ENCODE assay signal across 1 cellular context in the genomic region with DNA sequence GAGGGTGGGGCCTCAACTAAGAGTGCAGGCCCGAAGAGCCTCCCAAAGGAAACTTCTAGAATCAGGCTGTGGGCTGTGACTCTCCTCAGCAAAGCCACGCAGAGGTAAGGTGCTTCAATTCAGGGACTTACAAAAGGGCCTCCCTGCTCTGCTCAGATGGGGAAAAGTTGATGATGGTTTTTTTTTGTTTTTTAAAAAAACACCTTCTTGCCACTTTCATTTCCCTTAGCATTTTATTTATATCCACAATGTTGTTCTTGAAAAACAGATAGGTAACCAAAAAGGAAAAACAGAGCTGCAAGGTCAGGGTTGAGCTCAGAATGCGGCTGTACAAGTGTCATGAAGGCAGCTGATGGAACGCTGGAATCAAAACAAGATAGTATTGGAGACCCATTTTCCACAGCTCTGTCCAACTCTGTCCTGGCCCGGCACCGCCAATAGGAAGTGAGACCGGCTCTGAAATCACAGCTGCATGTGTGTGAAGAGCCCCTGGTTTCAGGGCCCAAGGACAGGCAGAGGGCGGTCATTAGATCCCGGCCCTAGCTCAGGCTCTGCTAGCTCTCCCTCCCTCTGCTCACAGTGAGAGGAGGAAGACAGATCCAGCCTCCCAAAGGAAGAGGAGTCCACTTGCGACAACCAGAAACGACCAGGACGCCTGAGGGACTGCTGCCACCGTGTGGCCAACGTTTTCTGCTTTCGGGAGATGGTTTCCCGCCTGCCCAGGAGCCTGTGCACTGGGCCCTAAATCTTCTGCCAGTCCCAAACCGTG.
A peak's percentile ranks its signal among the peaks of the same experiment; 100 is the strongest.
TF ChIP-seq lines count a peak whose summit lies in the region.

No MANE protein-coding gene starts in this region.

TF ChIP-seq in HEK293, 187 proteins besides CTCF, POLR2A, EP300 and RAD21 (continued from another document):
- TF ChIP-seq ZNF18 (tag by site-specific recombination; IDR thresholded peaks at IDR 0.05) (no peak), TSHZ1 (tag by site-specific recombination; IDR thresholded peaks at IDR 0.05; ENCODE audit: borderline replicate concordance) (no peak), BCL6B (tag by site-specific recombination; IDR thresholded peaks at IDR 0.05) (no peak), IKZF3 (tag by site-specific recombination; IDR thresholded peaks at IDR 0.05) (0 out of 2 replicates have a peak, but pooled peaks have one; percentile 12), ZBTB17 (tag by site-specific recombination; IDR thresholded peaks at IDR 0.05) (0 out of 2 replicates have a peak, but pooled peaks have one; percentile 33), ZNF391 (tag by site-specific recombination; IDR thresholded peaks at IDR 0.05; ENCODE audit: borderline replicate concordance, low read depth) (no peak), ZNF654 (tag by site-specific recombination; IDR thresholded peaks at IDR 0.05; ENCODE audit: low read depth) (peak; percentile 80), BCL11A (tag by site-specific recombination; IDR thresholded peaks at IDR 0.05; ENCODE audit: low read depth) (no peak), ZNF571 (tag by site-specific recombination; IDR thresholded peaks at IDR 0.05) (no peak), ZNF596 (tag by site-specific recombination; IDR thresholded peaks at IDR 0.05) (no peak)
- TF ChIP-seq, protein P1, sequence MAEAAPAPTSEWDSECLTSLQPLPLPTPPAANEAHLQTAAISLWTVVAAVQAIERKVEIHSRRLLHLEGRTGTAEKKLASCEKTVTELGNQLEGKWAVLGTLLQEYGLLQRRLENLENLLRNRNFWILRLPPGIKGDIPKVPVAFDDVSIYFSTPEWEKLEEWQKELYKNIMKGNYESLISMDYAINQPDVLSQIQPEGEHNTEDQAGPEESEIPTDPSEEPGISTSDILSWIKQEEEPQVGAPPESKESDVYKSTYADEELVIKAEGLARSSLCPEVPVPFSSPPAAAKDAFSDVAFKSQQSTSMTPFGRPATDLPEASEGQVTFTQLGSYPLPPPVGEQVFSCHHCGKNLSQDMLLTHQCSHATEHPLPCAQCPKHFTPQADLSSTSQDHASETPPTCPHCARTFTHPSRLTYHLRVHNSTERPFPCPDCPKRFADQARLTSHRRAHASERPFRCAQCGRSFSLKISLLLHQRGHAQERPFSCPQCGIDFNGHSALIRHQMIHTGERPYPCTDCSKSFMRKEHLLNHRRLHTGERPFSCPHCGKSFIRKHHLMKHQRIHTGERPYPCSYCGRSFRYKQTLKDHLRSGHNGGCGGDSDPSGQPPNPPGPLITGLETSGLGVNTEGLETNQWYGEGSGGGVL (tag by site-specific recombination; IDR thresholded peaks at IDR 0.05): no peak
